Comparison of ENCODE assay signal across 8 cellular contexts in the genomic region with DNA sequence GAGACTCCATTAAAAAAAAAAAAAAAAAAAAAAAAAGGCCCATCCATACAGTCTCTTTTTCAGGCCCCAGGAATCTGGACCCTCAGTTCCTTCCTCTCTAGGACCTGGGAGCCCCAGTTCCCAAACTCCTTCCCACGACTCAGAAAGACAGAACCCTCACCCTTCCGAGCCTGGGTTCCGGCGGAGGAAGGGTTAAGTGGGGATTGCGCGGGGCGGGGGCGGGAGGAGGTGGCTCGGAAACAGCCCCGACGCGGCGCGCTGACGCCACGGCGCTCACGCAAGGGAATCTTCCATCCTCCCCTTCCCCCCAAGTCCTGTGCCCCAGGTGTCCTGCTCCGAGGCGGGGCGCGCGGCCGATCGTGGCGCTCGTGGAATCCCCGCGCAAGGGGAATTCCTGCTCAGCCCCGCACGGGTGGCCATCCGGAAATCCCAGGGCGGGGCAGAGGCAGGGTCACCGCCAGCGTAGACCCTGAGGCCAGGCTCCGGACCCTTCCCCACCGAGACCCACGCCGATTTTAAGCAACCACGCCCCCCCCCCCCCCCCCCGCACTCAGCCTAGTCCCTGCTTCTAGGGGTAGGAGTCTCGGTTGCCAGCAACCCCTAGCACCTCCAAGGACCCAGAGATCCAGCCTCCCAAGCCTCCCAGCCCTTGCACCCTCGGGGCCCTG. TPM values are rescaled to one million over a fixed set of nuclear protein-coding genes. Genes with fewer than 3 reads are reported as not detected.
DNase-seq lines count a peak whose midpoint lies in the region; TF ChIP-seq lines count a peak whose summit lies in the region.

No MANE protein-coding gene starts in this region.

- H3K9me3 ChIP-seq in NT2/D1 (ENCODE audit: insufficient read depth, low read length), result no peaks in the 10 kb centered on the region
- H3K9me3 ChIP-seq in mesodermal cell (ENCODE audit: control insufficient read depth, low read length), result no peaks in the 10 kb centered on the region

- no peaks in the 10 kb centered on the region for H3K9me3 Mint-ChIP-seq in endothelial cell (ENCODE audit: unreplicated experiment)

- DNase-seq in Ammon's horn (ENCODE audit: low spot score), result peak; percentile 92
- DNase-seq in GM19240 (ENCODE audit: insufficient read length, low spot score), result peak; percentile 79
- peak; percentile 51 for DNase-seq in HS-5 (ENCODE audit: low read depth)
- no peak for DNase-seq in NT2/D1 (ENCODE audit: low read depth, low spot score)
- DNase-seq in activated CD8-positive, alpha-beta memory T cell treated with anti-CD3 and anti-CD28 coated beads, Interleukin-2, amount 50 U/mL, for 48 hours, result peak; percentile 92
- peak; percentile 49 for DNase-seq in endothelial cell (ENCODE audit: low spot score)
- DNase-seq in stimulated activated CD8-positive, alpha-beta memory T cell treated with anti-CD3 and anti-CD28 coated beads, Interleukin-15, amount 100 ng/mL, for 1 hour (ENCODE audit: low read depth), result peak; percentile 73

- no peak for TF ChIP-seq CTCF in endothelial cell (IDR thresholded peaks at IDR 0.05; ENCODE audit: unreplicated experiment)

- H3K27ac ChIP-seq in mesodermal cell (ENCODE audit: low read depth, low read length, severe bottlenecking), result peak overlapping the region; percentile 69

- H3K36me3 ChIP-seq in NT2/D1 (ENCODE audit: insufficient read depth, insufficient read length, low read length) (peaks cover 28% of the 10 kb centered on the region), mesodermal cell (ENCODE audit: control insufficient read depth, insufficient read depth, low read length) (peaks cover 38% of the 10 kb centered on the region)

- H3K9ac ChIP-seq in NT2/D1 (ENCODE audit: insufficient read length, low read depth), result peak overlapping the region; percentile 94

- peaks cover 19% of the 10 kb centered on the region for H3K4me1 Mint-ChIP-seq in endothelial cell (ENCODE audit: unreplicated experiment)

- H3K4me3 ChIP-seq in NT2/D1 (ENCODE audit: insufficient read length, low read depth), result peak overlapping the region; percentile 89
- H3K4me3 ChIP-seq in mesodermal cell (ENCODE audit: extremely low read depth, insufficient read depth, low read length, poor library complexity, severe bottlenecking), result peak overlapping the region; percentile 80

- H3K4me3 Mint-ChIP-seq in endothelial cell (ENCODE audit: unreplicated experiment), result peak overlapping the region; percentile 95

- peaks cover 6% of the 10 kb centered on the region for H3K36me3 Mint-ChIP-seq in endothelial cell (ENCODE audit: low read depth, unreplicated experiment)

- no peak overlapping the region for H3K27ac Mint-ChIP-seq in endothelial cell (ENCODE audit: unreplicated experiment)

- H3K27me3 Mint-ChIP-seq in endothelial cell (ENCODE audit: unreplicated experiment), result peaks cover 13% of the 10 kb centered on the region

- H3K27me3 ChIP-seq in NT2/D1 (ENCODE audit: insufficient read depth, insufficient read length), result no peaks in the 10 kb centered on the region

- WGBS in mesodermal cell (ENCODE audit: insufficient coverage in 2 of 2), 2 experiments, result 0% methylated on average over 14 to 30 of the region's 43 CpGs

- H3K4me1 ChIP-seq in NT2/D1 (ENCODE audit: insufficient read depth, insufficient read length) (peaks cover 3% of the 10 kb centered on the region), mesodermal cell (ENCODE audit: control insufficient read depth, insufficient read depth, low read length, poor library complexity, severe bottlenecking) (peaks cover 20% of the 10 kb centered on the region)

RNA-seq across cellular contexts. Expression of a gene that starts 0.7 kb away (rescaled TPM):
- total RNA-seq in endothelial cell (ENCODE audit: unreplicated experiment), result 13.0 TPM
- polyA plus RNA-seq in mesodermal cell (2013, experiment 1 of 2), result 5.4 TPM
- 7.5 TPM for polyA plus RNA-seq in mesodermal cell (2013, experiment 2 of 2)

RNA-seq across cellular contexts. Expression of a gene that starts 2.6 kb away (rescaled TPM):
- total RNA-seq in endothelial cell (ENCODE audit: unreplicated experiment), result 0.95 TPM
- polyA plus RNA-seq in mesodermal cell (2013, experiment 1 of 2), result 1.1 TPM
- 1.2 TPM for polyA plus RNA-seq in mesodermal cell (2013, experiment 2 of 2)

RNA-seq across cellular contexts. Expression of a gene that starts 8.4 kb away (rescaled TPM):
- total RNA-seq in endothelial cell (ENCODE audit: unreplicated experiment), result not detected
- 0.70 TPM for polyA plus RNA-seq in mesodermal cell (2013, experiment 1 of 2)
- polyA plus RNA-seq in mesodermal cell (2013, experiment 2 of 2), result 0.76 TPM

RNA-seq across cellular contexts. Expression of a gene that starts 31.3 kb away (rescaled TPM):
- total RNA-seq in endothelial cell (ENCODE audit: unreplicated experiment), result 11.5 TPM
- polyA plus RNA-seq in mesodermal cell (2013, experiment 1 of 2), result 120 TPM
- polyA plus RNA-seq in mesodermal cell (2013, experiment 2 of 2), result 84.8 TPM

RNA-seq across cellular contexts. Expression of a gene that starts 36.5 kb away (rescaled TPM):
- 53.4 TPM for total RNA-seq in endothelial cell (ENCODE audit: unreplicated experiment)
- polyA plus RNA-seq in mesodermal cell (2013, experiment 1 of 2), result 23.4 TPM
- 18.7 TPM for polyA plus RNA-seq in mesodermal cell (2013, experiment 2 of 2)
